ENCODE assay signal across 9 cellular contexts in genomic region chr3:192957441-192957951, GRCh38. TPM values are rescaled to one million over a fixed set of nuclear protein-coding genes. Genes with fewer than 3 reads are reported as not detected.
A peak's percentile ranks its signal among the peaks of the same experiment; 100 is the strongest.
DNase-seq lines count a peak whose midpoint lies in the region; ATAC-seq, FAIRE-seq and TF ChIP-seq lines count a peak whose summit lies in the region.
"Had no signal": no experiment of that assay in that cellular context is flagged by ENCODE, and none has a peak within 500 bp of the region (broad histone marks: within the 10 kb centered on the region; RNA-seq: fewer than 3 reads in every experiment).

No MANE protein-coding gene starts in this region.

- FAIRE-seq in bronchial epithelial cell (lab: Jason Lieb, UNC) (peak; percentile 82), urothelium cell line (lab: Jason Lieb, UNC) (no peak)

- peak overlapping the region; percentile 31 for H3K4me3 ChIP-seq in bronchial epithelial cell (ENCODE audit: low read depth, low read length)

- peaks cover 0 to 6% of the 10 kb centered on the region in 2 donors for H3K9me3 Mint-ChIP-seq in effector memory CD8-positive, alpha-beta T cell
- H3K9me3 Mint-ChIP-seq: activated naive CD4-positive, alpha-beta T cell treated with anti-CD3 and anti-CD28 coated beads, Interleukin-2, amount 50 U/mL, for 24 hours had no signal

- TF ChIP-seq CTCF in AG09319 (IDR thresholded peaks at IDR 0.05; ENCODE audit: low read depth, low read length) (no peak), bronchial epithelial cell (IDR thresholded peaks at IDR 0.05; ENCODE audit: insufficient read depth, low read length, severe bottlenecking) (no peak)

- H3K36me3 Mint-ChIP-seq in effector memory CD8-positive, alpha-beta T cell (ENCODE audit: insufficient read depth), result no peaks in the 10 kb centered on the region
- H3K36me3 Mint-ChIP-seq: activated naive CD4-positive, alpha-beta T cell treated with anti-CD3 and anti-CD28 coated beads, Interleukin-2, amount 50 U/mL, for 24 hours had no signal

- DNase-seq in AG09319 (ENCODE audit: extremely low read depth, low read depth), result peak; percentile 69
- DNase-seq in KG1 (lab: John Stamatoyannopoulos, UW), result peak; percentile 34
- DNase-seq in bronchial epithelial cell (ENCODE audit: low read depth), result peak; percentile 97
- DNase-seq in midbrain (lab: John Stamatoyannopoulos, UW), result peak; percentile 29
- DNase-seq in NAMALWA (ENCODE audit: low spot score), result no peak
- no peak for DNase-seq in effector memory CD8-positive, alpha-beta T cell
- DNase-seq in urothelium cell line (ENCODE audit: low spot score), result no peak
- no peak for DNase-seq in inferior parietal cortex (ENCODE audit: extremely low spot score)

- no peaks in the 10 kb centered on the region for H3K36me3 ChIP-seq in bronchial epithelial cell (ENCODE audit: control insufficient read depth, insufficient read depth, low read length)

- H3K27ac Mint-ChIP-seq in effector memory CD8-positive, alpha-beta T cell, result no peak overlapping the region
- H3K27ac Mint-ChIP-seq: activated naive CD4-positive, alpha-beta T cell treated with anti-CD3 and anti-CD28 coated beads, Interleukin-2, amount 50 U/mL, for 24 hours had no signal

- ATAC-seq in effector memory CD8-positive, alpha-beta T cell (replicated peaks), result no peak

- no peak overlapping the region for H3K4me3 Mint-ChIP-seq in effector memory CD8-positive, alpha-beta T cell
- H3K4me3 Mint-ChIP-seq: activated naive CD4-positive, alpha-beta T cell treated with anti-CD3 and anti-CD28 coated beads, Interleukin-2, amount 50 U/mL, for 24 hours had no signal

- no peaks in the 10 kb centered on the region for H3K4me1 Mint-ChIP-seq in effector memory CD8-positive, alpha-beta T cell (ENCODE audit: low read depth in 2 of 2)
- H3K4me1 Mint-ChIP-seq: activated naive CD4-positive, alpha-beta T cell treated with anti-CD3 and anti-CD28 coated beads, Interleukin-2, amount 50 U/mL, for 24 hours had no signal

- H3K27me3 Mint-ChIP-seq in effector memory CD8-positive, alpha-beta T cell, result no peaks in the 10 kb centered on the region
- H3K27me3 Mint-ChIP-seq: activated naive CD4-positive, alpha-beta T cell treated with anti-CD3 and anti-CD28 coated beads, Interleukin-2, amount 50 U/mL, for 24 hours had no signal

- H3K27me3 ChIP-seq in bronchial epithelial cell (ENCODE audit: control insufficient read depth, insufficient read depth, low read length), result no peaks in the 10 kb centered on the region

RNA-seq across cellular contexts. Expression of gene MB21D2, which starts 39.8 kb away (rescaled TPM):
- 9.2 and 9.6 TPM in 2 replicates for total RNA-seq in bronchial epithelial cell

Comparison
In these comparisons a context has a peak if more than half of its experiments do, and no peak if none do; other contexts are left out.
1. DNase-seq: peak in AG09319 (single experiment), KG1 (single experiment), bronchial epithelial cell (single experiment) and midbrain (single experiment); none in NAMALWA (single experiment), effector memory CD8-positive, alpha-beta T cell (0 of 3), urothelium cell line (single experiment) and inferior parietal cortex (single experiment).